In genomic region chr19:39430675-39431593, GRCh38 we compare ENCODE assay signal across 1 cellular context.
TF ChIP-seq lines count a peak whose summit lies in the region.

No MANE protein-coding gene starts in this region.

TF ChIP-seq in HepG2, 621 proteins besides CTCF, POLR2A, EP300 and RAD21 (continues in another document):
- TF ChIP-seq ZNF644 (CRISPR knock-in tag; IDR thresholded peaks at IDR 0.05; ENCODE audit: low read depth) (no peak), ZHX1 (CRISPR knock-in tag; IDR thresholded peaks at IDR 0.05; ENCODE audit: low read depth) (no peak), TARDBP (CRISPR knock-in tag; IDR thresholded peaks at IDR 0.05) (no peak), ZNF891 (CRISPR knock-in tag; IDR thresholded peaks at IDR 0.05) (no peak), U2AF2 (IDR thresholded peaks at IDR 0.05; ENCODE audit: low read depth, low read length) (no peak), SOX6 (IDR thresholded peaks at IDR 0.05) (no peak), SOX6 (CRISPR knock-in tag; IDR thresholded peaks at IDR 0.05) (no peak), SAP130 (CRISPR knock-in tag; IDR thresholded peaks at IDR 0.05; ENCODE audit: low read depth) (peak; percentile 35; the same call in 1 of the 2 replicates), TBX3 (IDR thresholded peaks at IDR 0.05; ENCODE audit: borderline replicate concordance) (no peak), U2AF1 (optimal IDR thresholded peaks at IDR 0.05; ENCODE audit: low read depth, low read length) (no peak), LCORL (IDR thresholded peaks at IDR 0.05) (no peak), LCORL (CRISPR knock-in tag; IDR thresholded peaks at IDR 0.05) (0 out of 2 replicates have a peak, but pooled peaks have one; percentile 23), ZKSCAN8 (CRISPR knock-in tag; IDR thresholded peaks at IDR 0.05; ENCODE audit: borderline replicate concordance) (no peak), ZNF543 (CRISPR knock-in tag; IDR thresholded peaks at IDR 0.05) (no peak), ZNF841 (CRISPR knock-in tag; IDR thresholded peaks at IDR 0.05; ENCODE audit: borderline replicate concordance) (no peak), ZNF10 (CRISPR knock-in tag; IDR thresholded peaks at IDR 0.05; ENCODE audit: borderline replicate concordance, low read depth) (no peak), ZNF12 (CRISPR knock-in tag; IDR thresholded peaks at IDR 0.05) (no peak), MAFK (conservative IDR thresholded peaks at IDR 0.05 in 1 of 2, IDR thresholded peaks at IDR 0.05 in 1 of 2; ENCODE audit: low read length in 2 of 2) (peak; percentile 7 to 47; a peak in 2 of 4 replicates), MYC (CRISPR knock-in tag; IDR thresholded peaks at IDR 0.05; ENCODE audit: borderline replicate concordance) (no peak), MED13 (CRISPR knock-in tag; IDR thresholded peaks at IDR 0.05) (no peak), MZF1 (CRISPR knock-in tag; IDR thresholded peaks at IDR 0.05; ENCODE audit: borderline replicate concordance) (no peak), CSRNP2 (CRISPR knock-in tag; conservative IDR thresholded peaks at IDR 0.05; ENCODE audit: low read depth) (no peak), MIER2 (CRISPR knock-in tag; IDR thresholded peaks at IDR 0.05) (no peak), HCFC1 (IDR thresholded peaks at IDR 0.05; ENCODE audit: low read depth, low read length) (no peak), GTF2F1 (IDR thresholded peaks at IDR 0.05; ENCODE audit: low read length) (no peak), ATF5 (CRISPR knock-in tag; IDR thresholded peaks at IDR 0.05; ENCODE audit: low read depth) (no peak), ZNF761 (CRISPR knock-in tag; conservative IDR thresholded peaks at IDR 0.05) (no peak), NKX3-1 (CRISPR knock-in tag; IDR thresholded peaks at IDR 0.05) (no peak), ATF7 (IDR thresholded peaks at IDR 0.05) (0 out of 2 replicates have a peak, but pooled peaks have one; percentile 2), ATF7 (CRISPR knock-in tag; IDR thresholded peaks at IDR 0.05) (no peak), ZNF816 (CRISPR knock-in tag; IDR thresholded peaks at IDR 0.05; ENCODE audit: borderline replicate concordance) (no peak), NFYB (CRISPR knock-in tag; IDR thresholded peaks at IDR 0.05) (no peak), MAFF (IDR thresholded peaks at IDR 0.05; ENCODE audit: low read depth, low read length) (0 out of 2 replicates have a peak, but pooled peaks have one; percentile 26), ASH2L (IDR thresholded peaks at IDR 0.05; ENCODE audit: insufficient read length, low read depth, low read length) (no peak), ZNF235 (CRISPR knock-in tag; IDR thresholded peaks at IDR 0.05; ENCODE audit: borderline replicate concordance) (no peak), AGO1 (IDR thresholded peaks at IDR 0.05; ENCODE audit: low read depth, low read length, poor library complexity, severe bottlenecking) (peak; percentile 30), KAT2B (IDR thresholded peaks at IDR 0.05; ENCODE audit: borderline replicate concordance, low read depth, low read length) (no peak), DRAP1 (CRISPR knock-in tag; IDR thresholded peaks at IDR 0.05) (no peak), PTBP1 (IDR thresholded peaks at IDR 0.05; ENCODE audit: low read depth, low read length, poor library complexity, severe bottlenecking) (no peak), DNMT1 (CRISPR knock-in tag; IDR thresholded peaks at IDR 0.05) (no peak), EZH2 (conservative IDR thresholded peaks at IDR 0.05; ENCODE audit: low read depth, low read length) (no peak), KDM2A (CRISPR knock-in tag; IDR thresholded peaks at IDR 0.05; ENCODE audit: borderline replicate concordance, low read depth) (peak; percentile 73; the same call in 1 of the 2 replicates), RARA (CRISPR knock-in tag; IDR thresholded peaks at IDR 0.05) (0 out of 2 replicates have a peak, but pooled peaks have one; percentile 5), PHF20 (CRISPR knock-in tag; IDR thresholded peaks at IDR 0.05) (no peak), SNAPC2 (CRISPR knock-in tag; IDR thresholded peaks at IDR 0.05) (no peak), ZNF564 (CRISPR knock-in tag; IDR thresholded peaks at IDR 0.05) (no peak), ELF1 (CRISPR knock-in tag; IDR thresholded peaks at IDR 0.05) (peak; percentile 67)
- TF ChIP-seq, protein P1, sequence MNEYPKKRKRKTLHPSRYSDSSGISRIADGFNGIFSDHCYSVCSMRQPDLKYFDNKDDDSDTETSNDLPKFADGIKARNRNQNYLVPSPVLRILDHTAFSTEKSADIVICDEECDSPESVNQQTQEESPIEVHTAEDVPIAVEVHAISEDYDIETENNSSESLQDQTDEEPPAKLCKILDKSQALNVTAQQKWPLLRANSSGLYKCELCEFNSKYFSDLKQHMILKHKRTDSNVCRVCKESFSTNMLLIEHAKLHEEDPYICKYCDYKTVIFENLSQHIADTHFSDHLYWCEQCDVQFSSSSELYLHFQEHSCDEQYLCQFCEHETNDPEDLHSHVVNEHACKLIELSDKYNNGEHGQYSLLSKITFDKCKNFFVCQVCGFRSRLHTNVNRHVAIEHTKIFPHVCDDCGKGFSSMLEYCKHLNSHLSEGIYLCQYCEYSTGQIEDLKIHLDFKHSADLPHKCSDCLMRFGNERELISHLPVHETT (CRISPR knock-in tag; conservative IDR thresholded peaks at IDR 0.05): no peak
- TF ChIP-seq, protein P2, sequence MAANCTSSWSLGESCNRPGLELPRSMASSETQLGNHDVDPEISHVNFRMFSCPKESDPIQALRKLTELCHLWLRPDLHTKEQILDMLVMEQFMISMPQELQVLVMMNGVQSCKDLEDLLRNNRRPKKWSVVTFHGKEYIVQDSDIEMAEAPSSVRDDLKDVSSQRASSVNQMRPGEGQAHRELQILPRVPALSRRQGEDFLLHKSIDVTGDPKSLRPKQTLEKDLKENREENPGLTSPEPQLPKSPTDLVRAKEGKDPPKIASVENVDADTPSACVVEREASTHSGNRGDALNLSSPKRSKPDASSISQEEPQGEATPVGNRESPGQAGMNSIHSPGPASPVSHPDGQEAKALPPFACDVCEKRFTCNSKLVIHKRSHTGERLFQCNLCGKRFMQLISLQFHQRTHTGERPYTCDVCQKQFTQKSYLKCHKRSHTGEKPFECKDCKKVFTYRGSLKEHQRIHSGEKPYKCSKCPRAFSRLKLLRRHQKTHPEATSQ (CRISPR knock-in tag; IDR thresholded peaks at IDR 0.05; ENCODE audit: borderline replicate concordance): no peak
- TF ChIP-seq, protein P3, sequence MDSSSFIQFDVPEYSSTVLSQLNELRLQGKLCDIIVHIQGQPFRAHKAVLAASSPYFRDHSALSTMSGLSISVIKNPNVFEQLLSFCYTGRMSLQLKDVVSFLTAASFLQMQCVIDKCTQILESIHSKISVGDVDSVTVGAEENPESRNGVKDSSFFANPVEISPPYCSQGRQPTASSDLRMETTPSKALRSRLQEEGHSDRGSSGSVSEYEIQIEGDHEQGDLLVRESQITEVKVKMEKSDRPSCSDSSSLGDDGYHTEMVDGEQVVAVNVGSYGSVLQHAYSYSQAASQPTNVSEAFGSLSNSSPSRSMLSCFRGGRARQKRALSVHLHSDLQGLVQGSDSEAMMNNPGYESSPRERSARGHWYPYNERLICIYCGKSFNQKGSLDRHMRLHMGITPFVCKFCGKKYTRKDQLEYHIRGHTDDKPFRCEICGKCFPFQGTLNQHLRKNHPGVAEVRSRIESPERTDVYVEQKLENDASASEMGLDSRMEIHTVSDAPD (CRISPR knock-in tag; IDR thresholded peaks at IDR 0.05): no peak
- TF ChIP-seq, protein P4, sequence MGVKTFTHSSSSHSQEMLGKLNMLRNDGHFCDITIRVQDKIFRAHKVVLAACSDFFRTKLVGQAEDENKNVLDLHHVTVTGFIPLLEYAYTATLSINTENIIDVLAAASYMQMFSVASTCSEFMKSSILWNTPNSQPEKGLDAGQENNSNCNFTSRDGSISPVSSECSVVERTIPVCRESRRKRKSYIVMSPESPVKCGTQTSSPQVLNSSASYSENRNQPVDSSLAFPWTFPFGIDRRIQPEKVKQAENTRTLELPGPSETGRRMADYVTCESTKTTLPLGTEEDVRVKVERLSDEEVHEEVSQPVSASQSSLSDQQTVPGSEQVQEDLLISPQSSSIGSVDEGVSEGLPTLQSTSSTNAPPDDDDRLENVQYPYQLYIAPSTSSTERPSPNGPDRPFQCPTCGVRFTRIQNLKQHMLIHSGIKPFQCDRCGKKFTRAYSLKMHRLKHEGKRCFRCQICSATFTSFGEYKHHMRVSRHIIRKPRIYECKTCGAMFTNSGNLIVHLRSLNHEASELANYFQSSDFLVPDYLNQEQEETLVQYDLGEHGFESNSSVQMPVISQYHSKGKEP (CRISPR knock-in tag; IDR thresholded peaks at IDR 0.05): no peak
- TF ChIP-seq, protein P5, sequence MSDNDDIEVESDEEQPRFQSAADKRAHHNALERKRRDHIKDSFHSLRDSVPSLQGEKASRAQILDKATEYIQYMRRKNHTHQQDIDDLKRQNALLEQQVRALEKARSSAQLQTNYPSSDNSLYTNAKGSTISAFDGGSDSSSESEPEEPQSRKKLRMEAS (IDR thresholded peaks at IDR 0.05): peak; percentile 47; the same call in 1 of the 2 replicates
- TF ChIP-seq, protein P6, sequence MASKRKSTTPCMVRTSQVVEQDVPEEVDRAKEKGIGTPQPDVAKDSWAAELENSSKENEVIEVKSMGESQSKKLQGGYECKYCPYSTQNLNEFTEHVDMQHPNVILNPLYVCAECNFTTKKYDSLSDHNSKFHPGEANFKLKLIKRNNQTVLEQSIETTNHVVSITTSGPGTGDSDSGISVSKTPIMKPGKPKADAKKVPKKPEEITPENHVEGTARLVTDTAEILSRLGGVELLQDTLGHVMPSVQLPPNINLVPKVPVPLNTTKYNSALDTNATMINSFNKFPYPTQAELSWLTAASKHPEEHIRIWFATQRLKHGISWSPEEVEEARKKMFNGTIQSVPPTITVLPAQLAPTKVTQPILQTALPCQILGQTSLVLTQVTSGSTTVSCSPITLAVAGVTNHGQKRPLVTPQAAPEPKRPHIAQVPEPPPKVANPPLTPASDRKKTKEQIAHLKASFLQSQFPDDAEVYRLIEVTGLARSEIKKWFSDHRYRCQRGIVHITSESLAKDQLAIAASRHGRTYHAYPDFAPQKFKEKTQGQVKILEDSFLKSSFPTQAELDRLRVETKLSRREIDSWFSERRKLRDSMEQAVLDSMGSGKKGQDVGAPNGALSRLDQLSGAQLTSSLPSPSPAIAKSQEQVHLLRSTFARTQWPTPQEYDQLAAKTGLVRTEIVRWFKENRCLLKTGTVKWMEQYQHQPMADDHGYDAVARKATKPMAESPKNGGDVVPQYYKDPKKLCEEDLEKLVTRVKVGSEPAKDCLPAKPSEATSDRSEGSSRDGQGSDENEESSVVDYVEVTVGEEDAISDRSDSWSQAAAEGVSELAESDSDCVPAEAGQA (IDR thresholded peaks at IDR 0.05; ENCODE audit: low read depth): peak; percentile 77; the same call in 1 of the 2 replicates
- TF ChIP-seq, protein P6 (CRISPR knock-in tag; IDR thresholded peaks at IDR 0.05; ENCODE audit: borderline replicate concordance): no peak
